13 cellular contexts compared by ENCODE assay signal in genomic region chr19:31378404-31378803, GRCh38. TPM values are rescaled to one million over a fixed set of nuclear protein-coding genes. Genes with fewer than 3 reads are reported as not detected.
DNase-seq lines count a peak whose midpoint lies in the region; ATAC-seq and TF ChIP-seq lines count a peak whose summit lies in the region.
"Had no signal": no experiment of that assay in that cellular context is flagged by ENCODE, and none has a peak within 500 bp of the region (broad histone marks: within the 10 kb centered on the region; RNA-seq: fewer than 3 reads in every experiment).

No MANE protein-coding gene starts in this region.

- H4K20me1 ChIP-seq in MM.1S (ENCODE audit: insufficient read depth, low read length) = no peaks in the 10 kb centered on the region

- no peaks in the 10 kb centered on the region for H3K36me3 ChIP-seq in stomach
- no peaks in the 10 kb centered on the region for H3K36me3 ChIP-seq in MM.1S (replicated peaks; ENCODE audit: insufficient read depth, low read length)
- H3K36me3 ChIP-seq: neural progenitor cell had no signal

- no peak overlapping the region for H2AFZ ChIP-seq in MM.1S (ENCODE audit: low read length)
- H2AFZ ChIP-seq: neural progenitor cell had no signal

- TF ChIP-seq POLR2A in stomach (IDR thresholded peaks at IDR 0.05) = no peak

- DNase-seq in HCEC 1CT = peak; percentile 96
- DNase-seq in T1000 (lab: John Stamatoyannopoulos, UW) = peak; percentile 57
- peak; percentile 42 for DNase-seq in left cardiac atrium
- DNase-seq in stomach = no peak
- DNase-seq in MM.1S = no peak
- DNase-seq in natural killer cell treated with Interleukin-12 subunit alpha and Interleukin-12 subunit beta and Interleukin-15 and Interleukin-18, amount 100 ng/mL, for 72 hours (ENCODE audit: low spot score) = no peak
- no peak for DNase-seq in T-helper 9 cell
- DNase-seq: activated CD4-positive, alpha-beta T cell treated with anti-CD3 and anti-CD28 coated beads, Interleukin-2, amount 10 ng/mL, durations not matched to agents 7 days and 5 days; activated naive CD8-positive, alpha-beta T cell treated with anti-CD3 and anti-CD28 coated beads, Interleukin-2, amount 50 U/mL, for 24 hours; GDM1; NCI-H69 had no signal

- H3K9me3 ChIP-seq in stomach (no peaks in the 10 kb centered on the region), MM.1S (replicated peaks; ENCODE audit: insufficient read depth, low read length) (no peaks in the 10 kb centered on the region)

- no peak overlapping the region for H3K4me3 Mint-ChIP-seq in natural killer cell treated with Interleukin-12 subunit alpha and Interleukin-12 subunit beta and Interleukin-15 and Interleukin-18, amount 100 ng/mL, for 72 hours
- H3K4me3 Mint-ChIP-seq: activated CD4-positive, alpha-beta T cell treated with anti-CD3 and anti-CD28 coated beads, Interleukin-2, amount 10 ng/mL, durations not matched to agents 7 days and 5 days; activated naive CD8-positive, alpha-beta T cell treated with anti-CD3 and anti-CD28 coated beads, Interleukin-2, amount 50 U/mL, for 24 hours; neural progenitor cell had no signal

- H3F3A ChIP-seq in MM.1S (ENCODE audit: insufficient read depth, low read length) = no peaks in the 10 kb centered on the region

- TF ChIP-seq CTCF in stomach (IDR thresholded peaks at IDR 0.05) (no peak), MM.1S (IDR thresholded peaks at IDR 0.05; ENCODE audit: low read length) (no peak)

- H3K27ac Mint-ChIP-seq in natural killer cell treated with Interleukin-12 subunit alpha and Interleukin-12 subunit beta and Interleukin-15 and Interleukin-18, amount 100 ng/mL, for 72 hours = no peak overlapping the region
- H3K27ac Mint-ChIP-seq: activated CD4-positive, alpha-beta T cell treated with anti-CD3 and anti-CD28 coated beads, Interleukin-2, amount 10 ng/mL, durations not matched to agents 7 days and 5 days; activated naive CD8-positive, alpha-beta T cell treated with anti-CD3 and anti-CD28 coated beads, Interleukin-2, amount 50 U/mL, for 24 hours; neural progenitor cell had no signal

- no peak overlapping the region for H3K4me2 ChIP-seq in MM.1S (ENCODE audit: low read depth, low read length)
- H3K4me2 ChIP-seq: neural progenitor cell had no signal

- ATAC-seq in left cardiac atrium = peak; percentile 70 to 92
- no peak for ATAC-seq in natural killer cell treated with Interleukin-12 subunit alpha and Interleukin-12 subunit beta and Interleukin-15 and Interleukin-18, amount 100 ng/mL, for 72 hours
- no peak for ATAC-seq in HG03432 (IDR thresholded peaks at IDR 0.05; ENCODE audit: unreplicated experiment)
- ATAC-seq: activated naive CD8-positive, alpha-beta T cell treated with anti-CD3 and anti-CD28 coated beads, Interleukin-2, amount 50 U/mL, for 24 hours had no signal

- H3K9ac ChIP-seq in MM.1S (ENCODE audit: low read length) = no peak overlapping the region
- H3K9ac ChIP-seq: neural progenitor cell had no signal

- intact Hi-C loops in left cardiac atrium (cut with DNase I) = no loop called here
- intact Hi-C loops in stomach (cut with DNase I; ENCODE audit: low total_unique reads) = no loop called here

- H3K79me2 ChIP-seq in MM.1S (ENCODE audit: low read length) = no peaks in the 10 kb centered on the region

- WGBS in stomach, 5 donors = 13 to 25% (median 18%) methylated on average over 4 of the region's 4 CpGs

- H3K27ac ChIP-seq in stomach (peak overlapping the region in 3 of 5 donors; percentile 23 to 58 (median 34)), MM.1S (ENCODE audit: low read length) (no peak overlapping the region)
- H3K27ac ChIP-seq: neural progenitor cell had no signal

- H3K27me3 Mint-ChIP-seq in natural killer cell treated with Interleukin-12 subunit alpha and Interleukin-12 subunit beta and Interleukin-15 and Interleukin-18, amount 100 ng/mL, for 72 hours = peaks cover 21 to 37% of the 10 kb centered on the region in 2 donors
- H3K27me3 Mint-ChIP-seq: activated CD4-positive, alpha-beta T cell treated with anti-CD3 and anti-CD28 coated beads, Interleukin-2, amount 10 ng/mL, durations not matched to agents 7 days and 5 days had no signal

- no peaks in the 10 kb centered on the region for H3K36me3 Mint-ChIP-seq in natural killer cell treated with Interleukin-12 subunit alpha and Interleukin-12 subunit beta and Interleukin-15 and Interleukin-18, amount 100 ng/mL, for 72 hours
- H3K36me3 Mint-ChIP-seq: neural progenitor cell had no signal

- no peaks in the 10 kb centered on the region for H3K9me3 Mint-ChIP-seq in natural killer cell treated with Interleukin-12 subunit alpha and Interleukin-12 subunit beta and Interleukin-15 and Interleukin-18, amount 100 ng/mL, for 72 hours
- H3K9me3 Mint-ChIP-seq: activated naive CD8-positive, alpha-beta T cell treated with anti-CD3 and anti-CD28 coated beads, Interleukin-2, amount 50 U/mL, for 24 hours had no signal

- H3K27me3 ChIP-seq in stomach (no peaks in the 10 kb centered on the region), MM.1S (replicated peaks; ENCODE audit: insufficient read depth, low read length) (peaks cover 4% of the 10 kb centered on the region; the same call in 1 of the 2 replicates)
- H3K27me3 ChIP-seq: neural progenitor cell had no signal

- TF ChIP-seq EP300 in stomach (IDR thresholded peaks at IDR 0.05) = no peak

- H3K4me1 ChIP-seq in stomach (peaks cover 0 to 14% (median 0%) of the 10 kb centered on the region in 4 donors), MM.1S (ENCODE audit: low read length) (no peaks in the 10 kb centered on the region)
- H3K4me1 ChIP-seq: neural progenitor cell had no signal

- no peak overlapping the region for H3K4me3 ChIP-seq in stomach
- no peak overlapping the region for H3K4me3 ChIP-seq in MM.1S (ENCODE audit: low read length)
- H3K4me3 ChIP-seq: neural progenitor cell had no signal

- H3K4me1 Mint-ChIP-seq in natural killer cell treated with Interleukin-12 subunit alpha and Interleukin-12 subunit beta and Interleukin-15 and Interleukin-18, amount 100 ng/mL, for 72 hours (ENCODE audit: low read depth in 2 of 2) = no peaks in the 10 kb centered on the region
- H3K4me1 Mint-ChIP-seq: activated CD4-positive, alpha-beta T cell treated with anti-CD3 and anti-CD28 coated beads, Interleukin-2, amount 10 ng/mL, durations not matched to agents 7 days and 5 days; activated naive CD8-positive, alpha-beta T cell treated with anti-CD3 and anti-CD28 coated beads, Interleukin-2, amount 50 U/mL, for 24 hours; neural progenitor cell had no signal

- H3K9me2 ChIP-seq in MM.1S (replicated peaks; ENCODE audit: insufficient read depth, low read length) = no peaks in the 10 kb centered on the region

RNA-seq across cellular contexts. Expression of gene TSHZ3, which starts 29.2 kb away (rescaled TPM):
- 1 to 10 TPM; 4.3 to 5.4 TPM for total RNA-seq in left cardiac atrium
- total RNA-seq in stomach = 10 to 100 TPM in 1 of 5 donors, 1 to 10 TPM in 3, under 1 TPM in 1; 0.87 to 14.3 (median 6.4) TPM
- polyA plus RNA-seq in stomach = 1 to 10 TPM; 3.3 to 5.8 (median 3.7) TPM
- 1 to 10 TPM; 4.0 to 4.1 TPM for total RNA-seq in natural killer cell treated with Interleukin-12 subunit alpha and Interleukin-12 subunit beta and Interleukin-15 and Interleukin-18, amount 100 ng/mL, for 72 hours

Comparison
In these comparisons a context has a peak if more than half of its experiments do, and no peak if none do; other contexts are left out.
1. DNase-seq: peak in HCEC 1CT (single experiment), T1000 (single experiment) and left cardiac atrium (single experiment); none in stomach (single experiment), MM.1S (single experiment), natural killer cell treated with Interleukin-12 subunit alpha and Interleukin-12 subunit beta and Interleukin-15 and Interleukin-18, amount 100 ng/mL, for 72 hours (single experiment) and T-helper 9 cell (single experiment).
2. ATAC-seq: peak in left cardiac atrium (2 of 2); none in natural killer cell treated with Interleukin-12 subunit alpha and Interleukin-12 subunit beta and Interleukin-15 and Interleukin-18, amount 100 ng/mL, for 72 hours (0 of 2) and HG03432 (single experiment).